ENCODE assay signal across 11 cellular contexts in genomic region chr17:75518201-75518600, GRCh38. TPM values are rescaled to one million over a fixed set of nuclear protein-coding genes. Genes with fewer than 3 reads are reported as not detected.
DNase-seq lines count a peak whose midpoint lies in the region; ATAC-seq, FAIRE-seq and TF ChIP-seq lines count a peak whose summit lies in the region.
"Had no signal": no experiment of that assay in that cellular context is flagged by ENCODE, and none has a peak within 500 bp of the region (broad histone marks: within the 10 kb centered on the region; RNA-seq: fewer than 3 reads in every experiment).

No MANE protein-coding gene starts in this region.

- no peaks in the 10 kb centered on the region for H3K9me3 Mint-ChIP-seq in T-helper 1 cell treated with Interleukin-12 subunit alpha and Interleukin-12 subunit beta and Interleukin-4 antibody, amounts not matched to agents 30 μg/mL and 1 μg/mL, for 36 hours

- TF ChIP-seq POLR2A in GM12892 (IDR thresholded peaks at IDR 0.05; ENCODE audit: low read depth, low read length) = no peak

- DNase-seq in AML-193 (lab: John Stamatoyannopoulos, UW) (peak; percentile 41 to 49), GM12892 (ENCODE audit: insufficient read length) (no peak), germinal center (ENCODE audit: low spot score) (peak; percentile 37), midbrain (lab: John Stamatoyannopoulos, UW) (no peak), DMS53 treated with DMSO at 0.1 percent for 48 hours (lab: John Stamatoyannopoulos, UW; ENCODE audit: unreplicated experiment) (no peak), frontal cortex (ENCODE audit: low spot score in 2 of 2) (no peak)
- DNase-seq: activated CD4-positive, CD25-positive, alpha-beta regulatory T cell; NCI-H2227 treated with DMSO at 0.1 percent for 48 hours had no signal

- peak overlapping the region; percentile 89 for H3K27ac Mint-ChIP-seq in T-helper 1 cell treated with Interleukin-12 subunit alpha and Interleukin-12 subunit beta and Interleukin-4 antibody, amounts not matched to agents 30 μg/mL and 1 μg/mL, for 36 hours

- peak overlapping the region; percentile 80 for H3K4me3 Mint-ChIP-seq in T-helper 1 cell treated with Interleukin-12 subunit alpha and Interleukin-12 subunit beta and Interleukin-4 antibody, amounts not matched to agents 30 μg/mL and 1 μg/mL, for 36 hours

- H3K27me3 Mint-ChIP-seq in T-helper 1 cell treated with Interleukin-12 subunit alpha and Interleukin-12 subunit beta and Interleukin-4 antibody, amounts not matched to agents 30 μg/mL and 1 μg/mL, for 36 hours (ENCODE audit: low read depth) = peaks cover 8% of the 10 kb centered on the region

- H3K36me3 Mint-ChIP-seq in T-helper 1 cell treated with Interleukin-12 subunit alpha and Interleukin-12 subunit beta and Interleukin-4 antibody, amounts not matched to agents 30 μg/mL and 1 μg/mL, for 36 hours (ENCODE audit: low read depth) = peaks cover 23% of the 10 kb centered on the region

- FAIRE-seq in GM12892 (lab: Jason Lieb, UNC) = peak; percentile 69
- no peak for FAIRE-seq in frontal cortex (lab: Jason Lieb, UNC)
- FAIRE-seq: colon had no signal

- peaks cover 22% of the 10 kb centered on the region for H3K4me1 Mint-ChIP-seq in T-helper 1 cell treated with Interleukin-12 subunit alpha and Interleukin-12 subunit beta and Interleukin-4 antibody, amounts not matched to agents 30 μg/mL and 1 μg/mL, for 36 hours (ENCODE audit: low read depth)

- no peak for ATAC-seq in GM19035 (IDR thresholded peaks at IDR 0.05; ENCODE audit: unreplicated experiment)

RNA-seq across cellular contexts. Expression of gene TSEN54, which starts 1.9 kb away (rescaled TPM):
- 24.2 TPM for polyA plus RNA-seq in GM12892 (2012; ENCODE audit: missing spikeins)
- 11.4 TPM for total RNA-seq in frontal cortex

RNA-seq across cellular contexts. Expression of gene CASKIN2, which starts 2.9 kb away (rescaled TPM):
- 0.23 TPM for polyA plus RNA-seq in GM12892 (2012; ENCODE audit: missing spikeins)
- total RNA-seq in frontal cortex = 6.1 TPM

RNA-seq across cellular contexts. Expression of gene LLGL2, which starts 7.3 kb away (rescaled TPM):
- 1.9 TPM for polyA plus RNA-seq in GM12892 (2012; ENCODE audit: missing spikeins)
- 0.82 TPM for total RNA-seq in frontal cortex

Comparison
In these comparisons a context has a peak if more than half of its experiments do, and no peak if none do; other contexts are left out.
1. DNase-seq: peak in AML-193 (2 of 2) and germinal center (single experiment); none in GM12892 (single experiment), midbrain (single experiment), DMS53 treated with DMSO at 0.1 percent for 48 hours (single experiment) and frontal cortex (0 of 2).